Comparison of ENCODE assay signal across 1 cellular context in genomic region chr17:30534938-30535921, GRCh38.
TF ChIP-seq lines count a peak whose summit lies in the region.

No MANE protein-coding gene starts in this region.

TF ChIP-seq in HepG2, 621 proteins besides CTCF, POLR2A, EP300 and RAD21 (continued from another document):
- TF ChIP-seq ZNF687 (CRISPR knock-in tag; IDR thresholded peaks at IDR 0.05) = peak; percentile 31; the same call in 1 of the 2 replicates
TF ChIP-seq in HepG2: peak in this region for 1.
